In the genomic region with DNA sequence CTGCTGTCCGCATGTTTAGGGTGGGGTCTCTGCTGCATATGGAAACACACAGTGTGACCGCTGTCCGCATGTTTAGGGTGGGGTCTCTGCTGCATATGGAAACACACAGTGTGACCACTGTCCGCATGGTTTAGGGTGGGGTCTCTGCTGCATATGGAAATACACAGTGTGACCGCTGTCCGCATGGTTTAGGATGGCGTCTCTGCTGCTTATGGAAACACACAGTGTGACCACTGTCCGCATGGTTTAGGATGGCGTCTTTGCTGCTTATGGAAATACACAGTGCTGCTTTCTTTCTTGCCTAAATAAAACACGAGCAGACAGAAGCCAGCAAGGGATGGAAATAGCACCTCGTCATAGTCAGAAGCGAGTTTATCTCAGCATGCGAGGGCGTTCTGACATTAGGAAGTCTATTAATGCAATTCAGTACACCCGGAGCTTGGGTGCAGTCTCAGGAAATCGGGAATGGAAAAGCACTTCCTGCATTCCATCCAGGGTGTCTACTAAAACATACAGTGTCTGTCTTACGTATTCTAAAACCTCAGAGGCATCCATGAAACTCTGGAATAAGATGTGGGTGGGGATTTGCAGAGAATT, we compare ENCODE assay signal across 11 cellular contexts. TPM values are rescaled to one million over a fixed set of nuclear protein-coding genes. Genes with fewer than 3 reads are reported as not detected.
DNase-seq lines count a peak whose midpoint lies in the region; ATAC-seq and TF ChIP-seq lines count a peak whose summit lies in the region.
"Had no signal": no experiment of that assay in that cellular context is flagged by ENCODE, and none has a peak within 500 bp of the region (broad histone marks: within the 10 kb centered on the region; RNA-seq: fewer than 3 reads in every experiment).

No MANE protein-coding gene starts in this region.

- no peak for TF ChIP-seq POLR2A in IMR-90 (IDR thresholded peaks at IDR 0.05; ENCODE audit: low read depth, low read length)

- POLR2A ChIA-PET in IMR-90 (lab: Charles Lee; ENCODE audit: unreplicated experiment), result no interaction called here

- H3K27ac Mint-ChIP-seq in chondrocyte (ENCODE audit: unreplicated experiment), result no peak overlapping the region
- no peak overlapping the region for H3K27ac Mint-ChIP-seq in memory B cell

- H3K27me3 Mint-ChIP-seq in chondrocyte (ENCODE audit: low read depth) (peaks cover 17% of the 10 kb centered on the region), memory B cell (peaks cover 2% of the 10 kb centered on the region)

- TF ChIP-seq CTCF in IMR-90 (conservative IDR thresholded peaks at IDR 0.05; ENCODE audit: low read depth, low read length), result no peak
- TF ChIP-seq CTCF in chondrocyte (IDR thresholded peaks at IDR 0.05), result peak; percentile 34
- no peak for TF ChIP-seq CTCF in mucosa of descending colon (IDR thresholded peaks at IDR 0.05)

- H3K4me2 ChIP-seq in IMR-90 (ENCODE audit: low read depth, low read length), result peak overlapping the region; percentile 41; the same call in 1 of the 2 replicates
- H3K4me2 ChIP-seq: KMS-11, smooth muscle cell had no signal

- H4K20me1 ChIP-seq in IMR-90 (ENCODE audit: insufficient read depth, low read length), result no peaks in the 10 kb centered on the region

- H3K27ac ChIP-seq in IMR-90 (ENCODE audit: insufficient read depth, low read length), result no peak overlapping the region
- H3K27ac ChIP-seq: KMS-11 had no signal

- no peak overlapping the region for H3K18ac ChIP-seq in IMR-90 (ENCODE audit: low read depth, low read length)

- H4K5ac ChIP-seq in IMR-90 (ENCODE audit: low read depth, low read length), result no peak overlapping the region

- H3K9me3 Mint-ChIP-seq in chondrocyte (ENCODE audit: low read depth), result no peaks in the 10 kb centered on the region
- peaks cover 8% of the 10 kb centered on the region for H3K9me3 Mint-ChIP-seq in memory B cell

- CTCF ChIA-PET in IMR-90 (lab: Yijun Ruan, JAX), result no interaction called here

- H3K4me3 ChIP-seq in IMR-90 (ENCODE audit: insufficient read depth, low read depth, low read length) (no peak overlapping the region), mucosa of descending colon (no peak overlapping the region)
- H3K4me3 ChIP-seq: smooth muscle cell had no signal

- peaks cover 4% of the 10 kb centered on the region; the same call in 1 of the 2 replicates for H3K9me1 ChIP-seq in IMR-90 (ENCODE audit: insufficient read depth, low read length)

- H3K9ac ChIP-seq in IMR-90 (ENCODE audit: low read depth, low read length), result no peak overlapping the region
- H3K9ac ChIP-seq: KMS-11 had no signal

- no peaks in the 10 kb centered on the region for H3K79me1 ChIP-seq in IMR-90 (ENCODE audit: low read depth in 1 of 2, low read length in 2 of 2)

- H3K36me3 Mint-ChIP-seq in chondrocyte (ENCODE audit: low read depth), result no peaks in the 10 kb centered on the region
- H3K36me3 Mint-ChIP-seq in memory B cell, result peaks cover 6% of the 10 kb centered on the region

- H2AFZ ChIP-seq in IMR-90 (replicated peaks; ENCODE audit: low read length, poor library complexity), result peak overlapping the region; percentile 35

- intact Hi-C loops in IMR-90 (cut with micrococcal nuclease), result no loop called here
- intact Hi-C loops in mucosa of descending colon (cut with DNase I, micrococcal nuclease), result no loop called here

- H3K9me3 ChIP-seq in IMR-90 (ENCODE audit: control insufficient read depth, insufficient read depth, low read length), result no peaks in the 10 kb centered on the region
- no peaks in the 10 kb centered on the region for H3K9me3 ChIP-seq in mucosa of descending colon

- peaks cover 10% of the 10 kb centered on the region for H3K27me3 ChIP-seq in IMR-90 (ENCODE audit: control insufficient read depth, insufficient read depth, low read length)

- no peak overlapping the region for H4K91ac ChIP-seq in IMR-90 (ENCODE audit: insufficient read depth, low read depth, low read length)

- H3K4me1 ChIP-seq in IMR-90 (ENCODE audit: control insufficient read depth, insufficient read depth, low read length), result 0 out of 2 replicates have a peak, but pooled peaks cover 2% of the 10 kb centered on the region
- H3K4me1 ChIP-seq in mucosa of descending colon (ENCODE audit: low read depth), result no peaks in the 10 kb centered on the region

- H3K4me3 Mint-ChIP-seq in chondrocyte (ENCODE audit: unreplicated experiment) (no peak overlapping the region), memory B cell (no peak overlapping the region)

- no peak overlapping the region for H3K14ac ChIP-seq in IMR-90 (replicated peaks; ENCODE audit: low read depth, low read length)

- dilution Hi-C loops in IMR-90 (cut with HindIII; ENCODE audit: low sequenced_read_pairs, unreplicated experiment), result no loop called here

- H2BK20ac ChIP-seq in IMR-90 (ENCODE audit: low read depth, low read length), result no peak overlapping the region

- H3K36me3 ChIP-seq in IMR-90 (ENCODE audit: control insufficient read depth, insufficient read depth, low read length) (no peaks in the 10 kb centered on the region), mucosa of descending colon (ENCODE audit: low read depth) (no peaks in the 10 kb centered on the region)

- no peak overlapping the region for H3K23ac ChIP-seq in IMR-90 (ENCODE audit: low read depth, low read length)

- no TSS peak for BruUV-seq in IMR-90 (replicated peaks; lab: Mats Ljungman, UMichigan)

- H2AK9ac ChIP-seq in IMR-90 (replicated peaks; ENCODE audit: low read depth, low read length, poor library complexity), result no peak overlapping the region

- no peak overlapping the region for H2AK5ac ChIP-seq in IMR-90 (ENCODE audit: low read depth, low read length)

- no peak for TF ChIP-seq RAD21 in IMR-90 (IDR thresholded peaks at IDR 0.05; ENCODE audit: low read length)

- DNase-seq in CD1c-positive myeloid dendritic cell (ENCODE audit: extremely low spot score) (peak; percentile 40), IMR-90 (peak; percentile 64), chondrocyte (ENCODE audit: low spot score) (no peak), memory B cell (ENCODE audit: low spot score in 2 of 2) (no peak), mucosa of descending colon (no peak)
- no peak for DNase-seq in stimulated activated CD4-positive, alpha-beta T cell treated with anti-CD3 and anti-CD28 coated beads, Interleukin-12 subunit alpha, Interleukin-12 subunit beta, amount 100 ng/mL, for 4 hours
- no peak for DNase-seq in stimulated activated CD4-positive, alpha-beta T cell treated with anti-CD3 and anti-CD28 coated beads, Interleukin-2, amount 100 ng/mL, for 48 hours
- DNase-seq: activated T-cell treated with anti-CD3 and anti-CD28 coated beads, Interleukin-2, amount 50 U/mL, for 48 hours; T-helper 9 cell had no signal

- H2BK120ac ChIP-seq in IMR-90 (ENCODE audit: low read depth, low read length), result no peak overlapping the region

- H3K4me1 Mint-ChIP-seq in chondrocyte (ENCODE audit: low read depth), result peaks cover 3% of the 10 kb centered on the region
- peaks cover 7% of the 10 kb centered on the region for H3K4me1 Mint-ChIP-seq in memory B cell

- no peak overlapping the region for H2BK5ac ChIP-seq in IMR-90 (ENCODE audit: low read depth, low read length, poor library complexity, severe bottlenecking)

- 0 out of 4 replicates have a peak overlapping the region, but pooled peaks of 1 of the 2 experiments have one; percentile 26 for H4K8ac ChIP-seq in IMR-90 (ENCODE audit: low read depth in 2 of 2, low read length in 2 of 2)

- no peak overlapping the region for H3K56ac ChIP-seq in IMR-90 (ENCODE audit: extremely low read depth, insufficient read depth, low read length)

- ATAC-seq in IMR-90 (ENCODE audit: low read depth), result peak; percentile 73
- peak; percentile 35 for ATAC-seq in memory B cell (ENCODE audit: low read depth)
- no peak for ATAC-seq in mucosa of descending colon

- no peak overlapping the region for H2BK15ac ChIP-seq in IMR-90 (ENCODE audit: low read depth, low read length)

- H3K4ac ChIP-seq in IMR-90 (ENCODE audit: low read depth, low read length), result peak overlapping the region; percentile 9; the same call in 1 of the 2 replicates

- 44% methylated on average over 8 of the region's 17 CpGs; no CpG with 5 or more reads in 1 of the 2 experiments for WGBS in IMR-90 (ENCODE audit: extremely low coverage in 2 of 2, insufficient read length in 1 of 2), 2 experiments

- in situ Hi-C loops in IMR-90 (cut with MboI; ENCODE audit: low sequenced_read_pairs), result no loop called here

TF ChIP-seq in IMR-90, 13 proteins besides CTCF, POLR2A, EP300 and RAD21:
- no peak for TF ChIP-seq MAFK (IDR thresholded peaks at IDR 0.05; ENCODE audit: low read depth, low read length)
- TF ChIP-seq BHLHE40 (IDR thresholded peaks at IDR 0.05; ENCODE audit: low read depth, low read length), result peak; percentile 28; the same call in 1 of the 2 replicates
TF ChIP-seq in IMR-90: peak in this region for 1.

RNA-seq across cellular contexts. Expression of a gene that starts 32.6 kb away (rescaled TPM):
- 18.9 and 19.7 TPM in 2 replicates for total RNA-seq in IMR-90 (2012; rRNA removed)
- polyA plus RNA-seq in IMR-90 (2012; rRNA removed), result 42.9 and 44.7 TPM in 2 replicates
- polyA plus RNA-seq in IMR-90 (2012; cell fraction: cytosol; rRNA removed), result 45.2 and 62.0 TPM in 2 replicates
- polyA plus RNA-seq in IMR-90 (2012; cell fraction: nucleus; rRNA removed; ENCODE audit: low replicate concordance), result 24.1 and 56.7 TPM in 2 replicates
- 54.9 to 60.9 TPM (median 58.4 TPM) in 3 replicates for total RNA-seq in chondrocyte
- 10 to 100 TPM; 62.4 to 65.4 (median 62.5) TPM for total RNA-seq in mucosa of descending colon

RNA-seq across cellular contexts. Expression of a gene that starts 47.7 kb away (rescaled TPM):
- under 0.01 and 0.18 TPM in 2 replicates for total RNA-seq in IMR-90 (2012; rRNA removed)
- 0.55 and 0.62 TPM in 2 replicates for polyA plus RNA-seq in IMR-90 (2012; rRNA removed)
- 0.22 and 0.35 TPM in 2 replicates for polyA plus RNA-seq in IMR-90 (2012; cell fraction: cytosol; rRNA removed)
- 2.7 and 3.6 TPM in 2 replicates for polyA plus RNA-seq in IMR-90 (2012; cell fraction: nucleus; rRNA removed; ENCODE audit: low replicate concordance)
- 1.8 to 6.9 TPM (median 6.0 TPM) in 3 replicates for total RNA-seq in chondrocyte
- 1 to 10 TPM in 1 of 3 donors, under 1 TPM in 2; 0.58 to 4.3 (median 0.60) TPM for total RNA-seq in mucosa of descending colon

Comparison
In these comparisons a context has a peak if more than half of its experiments do, and no peak if none do; other contexts are left out.
1. DNase-seq: peak in CD1c-positive myeloid dendritic cell (single experiment) and IMR-90 (single experiment); none in chondrocyte (single experiment), memory B cell (0 of 2), stimulated activated CD4-positive, alpha-beta T cell treated with anti-CD3 and anti-CD28 coated beads, Interleukin-12 subunit alpha, Interleukin-12 subunit beta, amount 100 ng/mL, for 4 hours (single experiment), stimulated activated CD4-positive, alpha-beta T cell treated with anti-CD3 and anti-CD28 coated beads, Interleukin-2, amount 100 ng/mL, for 48 hours (0 of 2) and mucosa of descending colon (0 of 3).